Comparison of ENCODE assay signal across 8 cellular contexts in genomic region chr10:109902992-109903947, GRCh38. TPM values are rescaled to one million over a fixed set of nuclear protein-coding genes. Genes with fewer than 3 reads are reported as not detected.
A peak's percentile ranks its signal among the peaks of the same experiment; 100 is the strongest.
DNase-seq lines count a peak whose midpoint lies in the region; ATAC-seq and TF ChIP-seq lines count a peak whose summit lies in the region.

No MANE protein-coding gene starts in this region.

- 0 out of 2 replicates have a peak, but pooled peaks cover 3% of the 10 kb centered on the region for H4K20me1 ChIP-seq in GM23248 (ENCODE audit: insufficient read depth)

- no peak for TF ChIP-seq CTCF in Peyer's patch (IDR thresholded peaks at IDR 0.05)
- TF ChIP-seq CTCF in heart right ventricle (IDR thresholded peaks at IDR 0.05): no peak

- peak overlapping the region; percentile 50 for H3K9ac ChIP-seq in GM23248

- TF ChIP-seq POLR2A in Peyer's patch (IDR thresholded peaks at IDR 0.05) (no peak), GM18505 (IDR thresholded peaks at IDR 0.05; ENCODE audit: borderline replicate concordance, extremely low read depth, insufficient read depth, insufficient read length) (no peak)

- H3F3A ChIP-seq in GM23248 (ENCODE audit: insufficient read depth): peaks cover 25% of the 10 kb centered on the region

- H3K4me2 ChIP-seq in GM23248 (ENCODE audit: unreplicated experiment): peak overlapping the region; percentile 40

- peaks cover 4% of the 10 kb centered on the region for H3K36me3 ChIP-seq in GM23248 (ENCODE audit: low read depth)
- peaks cover 0 to 18% (median 0%) of the 10 kb centered on the region in 3 donors for H3K36me3 ChIP-seq in Peyer's patch
- H3K36me3 ChIP-seq in heart right ventricle: peaks cover 0 to 42% (median 7%) of the 10 kb centered on the region in 9 donors

- H3K79me2 ChIP-seq in GM23248 (ENCODE audit: insufficient read depth): peaks cover 93% of the 10 kb centered on the region

- H2AFZ ChIP-seq in GM23248: peak overlapping the region; percentile 29

- DNase-seq in D341Med (ENCODE audit: low spot score): peak; percentile 21
- peak; percentile 76 for DNase-seq in GM23248
- no peak for DNase-seq in Peyer's patch
- no peak for DNase-seq in heart right ventricle
- DNase-seq in GOT3 (lab: John Stamatoyannopoulos, UW): no peak
- DNase-seq in NOMO-1 treated with DMSO at 0.1 percent for 48 hours (lab: John Stamatoyannopoulos, UW; ENCODE audit: unreplicated experiment): no peak
- DNase-seq in hepatic stellate cell (ENCODE audit: low spot score): no peak

- H3K27ac ChIP-seq in GM23248 (peak overlapping the region; percentile 68), Peyer's patch (peak overlapping the region in 3 of 4 donors; percentile 64 to 76 (median 71)), heart right ventricle (peak overlapping the region; percentile 29 to 85 (median 66))

- no peaks in the 10 kb centered on the region for H3K9me2 ChIP-seq in GM23248 (ENCODE audit: insufficient read depth)

- peak in 4 of 8 donors; percentile 24 to 46 (median 35) for ATAC-seq in heart right ventricle
- ATAC-seq in GM18505 (IDR thresholded peaks at IDR 0.05; ENCODE audit: unreplicated experiment): no peak

- in situ Hi-C loops in GM23248 (cut with MboI): no loop called here

- WGBS in GM23248 (ENCODE audit: low coverage in 1 of 2, low lambda C conversion rate in 2 of 2, missing lambda C conversion rate in 2 of 2), 2 experiments: 50 to 54% methylated on average over 7 of the region's 7 CpGs
- 55 to 66% methylated on average over 7 of the region's 7 CpGs for WGBS in heart right ventricle, 2 donors

- H3K9me3 ChIP-seq in GM23248 (ENCODE audit: low read depth): no peaks in the 10 kb centered on the region
- H3K9me3 ChIP-seq in Peyer's patch: no peaks in the 10 kb centered on the region
- no peaks in the 10 kb centered on the region for H3K9me3 ChIP-seq in heart right ventricle

- H3K4me1 ChIP-seq in GM23248 (ENCODE audit: insufficient read depth): peaks cover 39% of the 10 kb centered on the region
- peaks cover 0 to 69% (median 12%) of the 10 kb centered on the region in 4 donors for H3K4me1 ChIP-seq in Peyer's patch
- H3K4me1 ChIP-seq in heart right ventricle: peaks cover 11 to 65% (median 53%) of the 10 kb centered on the region in 9 donors

- H3K27me3 ChIP-seq in GM23248 (replicated peaks; ENCODE audit: insufficient read depth) (no peaks in the 10 kb centered on the region), Peyer's patch (no peaks in the 10 kb centered on the region), heart right ventricle (no peaks in the 10 kb centered on the region)

- intact Hi-C loops in heart right ventricle (cut with DNase I): loop anchor here in 1 of 10 donors (2.0 kb wide), 1 partner anchor 20 kb away; the partner anchor contains the start of gene XPNPEP1

- H3K4me3 ChIP-seq in GM23248: peak overlapping the region; percentile 46
- no peak overlapping the region for H3K4me3 ChIP-seq in Peyer's patch
- H3K4me3 ChIP-seq in heart right ventricle: no peak overlapping the region

RNA-seq across cellular contexts. Expression of gene XPNPEP1, which starts 20.0 kb away (rescaled TPM):
- total RNA-seq in GM23248 (2014; rRNA removed; shearing (Covaris generic)): 108 and 115 TPM in 2 replicates
- polyA plus RNA-seq in GM23248 (2016; fragmentation: Nextera tagmentation; extraction: Ambion mirVana) (48.1 and 48.2 TPM in 2 replicates), heart right ventricle (10 to 100 TPM; 15.9 to 33.2 TPM)
- total RNA-seq in Peyer's patch (100 to 1,000 TPM; 148 to 295 (median 263) TPM), heart right ventricle (10 to 100 TPM; 35.8 to 51.6 (median 43.5) TPM)

Comparison
In these comparisons a context has a peak if more than half of its experiments do, and no peak if none do; other contexts are left out.
1. DNase-seq: peak in D341Med (single experiment) and GM23248 (single experiment); none in Peyer's patch (0 of 3), heart right ventricle (0 of 2), GOT3 (single experiment), NOMO-1 treated with DMSO at 0.1 percent for 48 hours (single experiment) and hepatic stellate cell (single experiment).
2. Peak in every context shown above with its lines, with median percentiles within 50 percentile points of each other: H3K27ac ChIP-seq.